Comparison of ENCODE assay signal across 8 cellular contexts in genomic region chr12:120290541-120291312, GRCh38. TPM values are rescaled to one million over a fixed set of nuclear protein-coding genes. Genes with fewer than 3 reads are reported as not detected.
DNase-seq lines count a peak whose midpoint lies in the region; ATAC-seq and TF ChIP-seq lines count a peak whose summit lies in the region.

No MANE protein-coding gene starts in this region.

- H3K4me3 Mint-ChIP-seq in nephron progenitor cell = no peak overlapping the region

- H3K27ac ChIP-seq in AG04450 (ENCODE audit: low read depth, low read length) = peak overlapping the region; percentile 73
- peak overlapping the region; percentile 49; the same call in 1 of the 2 replicates for H3K27ac ChIP-seq in HUES6 (ENCODE audit: low read depth, low read length)
- H3K27ac ChIP-seq in WERI-Rb-1 = peak overlapping the region; percentile 57
- peak overlapping the region; percentile 100 for H3K27ac ChIP-seq in ectodermal cell (ENCODE audit: insufficient read depth, low read depth, low read length, poor library complexity, severe bottlenecking)

- DNase-seq in AG04450 (ENCODE audit: low read depth, low spot score) (no peak), WERI-Rb-1 (peak; percentile 63), nephron progenitor cell (peak; percentile 41), D341Med (ENCODE audit: low spot score) (no peak), hippocampal formation (lab: John Stamatoyannopoulos, UW) (no peak)

- peak overlapping the region; percentile 63 for H3K9ac ChIP-seq in HUES6 (ENCODE audit: low read length)

- peaks cover 19% of the 10 kb centered on the region for H3K4me1 Mint-ChIP-seq in nephron progenitor cell

- no peak overlapping the region for H3K27ac Mint-ChIP-seq in nephron progenitor cell

- peaks cover 37% of the 10 kb centered on the region for H3K27me3 Mint-ChIP-seq in nephron progenitor cell (ENCODE audit: low read depth, poor library complexity)

- no peaks in the 10 kb centered on the region for H3K9me3 Mint-ChIP-seq in nephron progenitor cell

- H3K4me1 ChIP-seq in HUES6 (ENCODE audit: control insufficient read depth, insufficient read depth, low read length) (peaks cover 16% of the 10 kb centered on the region; the same call in 1 of the 2 replicates), ectodermal cell (ENCODE audit: control insufficient read depth, insufficient read depth, low read length) (no peaks in the 10 kb centered on the region)

- H3K9me3 ChIP-seq in AG04450 (ENCODE audit: control insufficient read depth, insufficient read depth, low read length) = no peaks in the 10 kb centered on the region
- H3K9me3 ChIP-seq in HUES6 (ENCODE audit: control insufficient read depth, insufficient read depth, low read depth, low read length) = no peaks in the 10 kb centered on the region
- H3K9me3 ChIP-seq in WERI-Rb-1 (ENCODE audit: severe bottlenecking) = no peaks in the 10 kb centered on the region
- H3K9me3 ChIP-seq in ectodermal cell (ENCODE audit: control insufficient read depth, low read length) = no peaks in the 10 kb centered on the region

- ATAC-seq in GM19035 (IDR thresholded peaks at IDR 0.05; ENCODE audit: unreplicated experiment) = no peak

- H3K27me3 ChIP-seq in AG04450 (ENCODE audit: control insufficient read depth, insufficient read depth, low read length) (no peaks in the 10 kb centered on the region), HUES6 (ENCODE audit: control insufficient read depth, insufficient read depth, low read length) (no peaks in the 10 kb centered on the region), WERI-Rb-1 (ENCODE audit: insufficient read depth, low read depth, severe bottlenecking) (no peaks in the 10 kb centered on the region), ectodermal cell (ENCODE audit: control insufficient read depth, insufficient read depth, low read length, poor library complexity, severe bottlenecking) (no peaks in the 10 kb centered on the region)

- H3K36me3 Mint-ChIP-seq in nephron progenitor cell (ENCODE audit: low read depth) = no peaks in the 10 kb centered on the region

- H3K4me3 ChIP-seq in AG04450 (ENCODE audit: low read depth, low read length) (peak overlapping the region; percentile 40), HUES6 (ENCODE audit: low read depth, low read length) (peak overlapping the region; percentile 53), WERI-Rb-1 (ENCODE audit: low read depth, low read length) (peak overlapping the region; percentile 42), ectodermal cell (ENCODE audit: insufficient read depth, low read depth, low read length) (peak overlapping the region; percentile 53)

- 67 to 69% methylated on average over 27 of the region's 27 CpGs for WGBS in ectodermal cell, 2 experiments

- no peak for TF ChIP-seq CTCF in AG04450 (IDR thresholded peaks at IDR 0.05; ENCODE audit: low read depth, low read length)
- TF ChIP-seq CTCF in WERI-Rb-1 (IDR thresholded peaks at IDR 0.05; ENCODE audit: low read depth, low read length) = no peak
- TF ChIP-seq CTCF in nephron progenitor cell (IDR thresholded peaks at IDR 0.05) = no peak

- POLR2A ChIA-PET in AG04450 (lab: Yijun Ruan, JAX) = interaction anchor here (0.6 to 4.9 kb wide), 30 partner anchors 11 to 1286 kb away, joined by 3 to 245 read pairs (median 6); partner anchors contain the start of genes COQ5, PXN, RAB35 and RPLP0

- no peaks in the 10 kb centered on the region for H3K36me3 ChIP-seq in HUES6 (ENCODE audit: control insufficient read depth, insufficient read depth, low read length)
- no peaks in the 10 kb centered on the region for H3K36me3 ChIP-seq in WERI-Rb-1
- no peaks in the 10 kb centered on the region for H3K36me3 ChIP-seq in ectodermal cell (ENCODE audit: control insufficient read depth, insufficient read depth, low read length)

- CTCF ChIA-PET in AG04450 (lab: Charles Lee) = interaction anchor here (0.6 to 4.8 kb wide), 9 partner anchors 11 to 94 kb away, joined by 3 to 68 read pairs (median 4); partner anchors contain the start of genes PXN and SIRT4

RNA-seq across cellular contexts. Expression of gene RNU4-2, which starts 1.0 kb away (rescaled TPM):
- under 0.01 TPM in 2 replicates for polyA plus RNA-seq in AG04450 (2011; rRNA removed)
- polyA minus RNA-seq in AG04450 (2011; rRNA and poly(A)+ RNA removed) = under 0.01 TPM in 2 replicates
- 1,380 TPM for polyA plus RNA-seq in ectodermal cell (2013, experiment 1 of 4)
- 1,461 TPM for polyA plus RNA-seq in ectodermal cell (2013, experiment 2 of 4)
- 10,045 TPM for polyA plus RNA-seq in ectodermal cell (2013, experiment 3 of 4)
- 4,105 TPM for polyA plus RNA-seq in ectodermal cell (2013, experiment 4 of 4)

RNA-seq across cellular contexts. Expression of gene RNU4-1, which starts 2.3 kb away (rescaled TPM):
- polyA plus RNA-seq in AG04450 (2011; rRNA removed) = under 0.01 TPM in 1 of 2 replicates, not detected in the other
- polyA minus RNA-seq in AG04450 (2011; rRNA and poly(A)+ RNA removed) = under 0.01 TPM in 2 replicates
- polyA plus RNA-seq in ectodermal cell (2013, experiment 1 of 4) = 1,643 TPM
- polyA plus RNA-seq in ectodermal cell (2013, experiment 2 of 4) = 1,666 TPM
- polyA plus RNA-seq in ectodermal cell (2013, experiment 3 of 4) = 8,475 TPM
- polyA plus RNA-seq in ectodermal cell (2013, experiment 4 of 4) = 3,070 TPM

RNA-seq across cellular contexts. Expression of gene SIRT4, which starts 11.4 kb away (rescaled TPM):
- polyA plus RNA-seq in AG04450 (2011; rRNA removed) = 1.4 and 1.9 TPM in 2 replicates
- 1.6 and 2.6 TPM in 2 replicates for polyA minus RNA-seq in AG04450 (2011; rRNA and poly(A)+ RNA removed)
- polyA plus RNA-seq in ectodermal cell (2013, experiment 1 of 4) = 4.3 TPM
- polyA plus RNA-seq in ectodermal cell (2013, experiment 2 of 4) = 4.0 TPM
- 5.0 TPM for polyA plus RNA-seq in ectodermal cell (2013, experiment 3 of 4)
- 4.7 TPM for polyA plus RNA-seq in ectodermal cell (2013, experiment 4 of 4)

RNA-seq across cellular contexts. Expression of gene PXN, which starts 25.2 kb away (rescaled TPM):
- 35.0 and 48.1 TPM in 2 replicates for polyA plus RNA-seq in AG04450 (2011; rRNA removed)
- 37.7 and 60.7 TPM in 2 replicates for polyA minus RNA-seq in AG04450 (2011; rRNA and poly(A)+ RNA removed)
- 48.1 TPM for polyA plus RNA-seq in ectodermal cell (2013, experiment 1 of 4)
- 45.3 TPM for polyA plus RNA-seq in ectodermal cell (2013, experiment 2 of 4)
- 32.9 TPM for polyA plus RNA-seq in ectodermal cell (2013, experiment 3 of 4)
- 37.0 TPM for polyA plus RNA-seq in ectodermal cell (2013, experiment 4 of 4)

RNA-seq across cellular contexts. Expression of gene PLA2G1B, which starts 36.9 kb away (rescaled TPM):
- polyA plus RNA-seq in AG04450 (2011; rRNA removed) = 0.20 and 0.41 TPM in 2 replicates
- not detected in 2 replicates for polyA minus RNA-seq in AG04450 (2011; rRNA and poly(A)+ RNA removed)
- not detected for polyA plus RNA-seq in ectodermal cell (2013, experiment 1 of 4)
- not detected for polyA plus RNA-seq in ectodermal cell (2013, experiment 2 of 4)
- polyA plus RNA-seq in ectodermal cell (2013, experiment 3 of 4) = not detected
- not detected for polyA plus RNA-seq in ectodermal cell (2013, experiment 4 of 4)

Comparison
In these comparisons a context has a peak if more than half of its experiments do, and no peak if none do; other contexts are left out.
1. DNase-seq: peak in WERI-Rb-1 (single experiment) and nephron progenitor cell (single experiment); none in AG04450 (single experiment), D341Med (single experiment) and hippocampal formation (0 of 2).
2. H3K27ac ChIP-seq: peak in every context shown above with its lines; median percentile 100 in ectodermal cell; 73 in AG04450; 57 in WERI-Rb-1; 49 in HUES6.
3. Peak in every context shown above with its lines, with median percentiles within 50 percentile points of each other: H3K4me3 ChIP-seq.